4 cellular contexts compared by ENCODE assay signal in genomic region chr6:137006056-137006455, GRCh38. TPM values are rescaled to one million over a fixed set of nuclear protein-coding genes. Genes with fewer than 3 reads are reported as not detected.
"Had no signal": no experiment of that assay in that cellular context is flagged by ENCODE, and none has a peak within 500 bp of the region (broad histone marks: within the 10 kb centered on the region; RNA-seq: fewer than 3 reads in every experiment).

No MANE protein-coding gene starts in this region.

- H3K4me3 ChIP-seq: GM12878 had no signal

- DNase-seq: GDM1, GF-D8 had no signal

RNA-seq across cellular contexts. Expression of gene IL20RA, which starts 38.7 kb away (rescaled TPM):
- total RNA-seq: G401 had no signal
